16 cellular contexts compared by ENCODE assay signal in the genomic region with DNA sequence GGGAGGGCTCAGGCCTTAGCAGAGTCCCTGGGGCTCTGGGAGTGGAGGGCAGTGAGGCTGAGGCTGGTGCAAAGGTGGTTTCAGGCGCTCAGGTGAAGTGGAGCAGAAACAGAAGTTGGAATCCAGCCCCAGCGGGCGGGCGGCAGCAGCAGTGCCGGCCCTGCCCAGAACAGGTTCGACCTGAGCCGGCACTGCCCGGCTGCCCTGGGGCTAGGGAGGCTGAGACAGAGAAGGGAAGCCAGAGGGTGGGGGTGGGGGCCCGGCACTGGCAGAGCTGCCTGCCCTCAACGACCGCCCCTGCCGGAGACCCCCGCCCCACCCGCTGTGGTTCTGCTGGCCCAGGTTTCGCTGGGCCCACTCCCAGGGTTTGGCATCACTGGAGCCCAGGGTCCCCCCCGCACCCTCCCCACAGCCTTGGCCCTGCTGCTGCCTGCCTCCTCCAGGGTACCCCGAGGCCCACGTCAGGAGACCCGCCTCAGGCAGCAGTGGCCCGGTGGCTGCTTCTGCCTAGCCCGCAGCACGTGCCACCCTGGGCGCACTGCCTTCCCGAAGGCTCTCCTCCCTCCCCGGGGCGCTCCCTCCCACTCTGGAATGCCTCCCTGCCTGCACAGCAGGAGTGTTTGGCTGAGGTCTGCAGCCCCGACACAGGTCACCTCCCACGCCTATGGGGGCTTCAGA. TPM values are rescaled to one million over a fixed set of nuclear protein-coding genes. Genes with fewer than 3 reads are reported as not detected.
DNase-seq lines count a peak whose midpoint lies in the region; ATAC-seq and TF ChIP-seq lines count a peak whose summit lies in the region.
"Had no signal": no experiment of that assay in that cellular context is flagged by ENCODE, and none has a peak within 500 bp of the region (broad histone marks: within the 10 kb centered on the region; RNA-seq: fewer than 3 reads in every experiment).

No MANE protein-coding gene starts in this region.

- intact Hi-C loops in PC-9 (cut with micrococcal nuclease; ENCODE audit: unreplicated experiment) = loop anchor here (1.0 kb wide), 1 partner anchor 55 kb away; no protein-coding TSS in a partner anchor

- H3K4me2 ChIP-seq in PC-9 = peak overlapping the region; percentile 72

- H3K9me2 ChIP-seq in PC-9 (ENCODE audit: insufficient read depth) = no peaks in the 10 kb centered on the region

- H3K4me1 ChIP-seq in PC-9 (replicated peaks; ENCODE audit: insufficient read depth) (peaks cover 13% of the 10 kb centered on the region), foreskin keratinocyte (peaks cover 3% of the 10 kb centered on the region)
- H3K4me1 ChIP-seq: body of pancreas had no signal

- peaks cover 41% of the 10 kb centered on the region for H3K27me3 Mint-ChIP-seq in progenitor cell of endocrine pancreas

- no peak overlapping the region for H3K4me3 Mint-ChIP-seq in progenitor cell of endocrine pancreas (ENCODE audit: low read depth)

- no peaks in the 10 kb centered on the region for H3K4me1 Mint-ChIP-seq in progenitor cell of endocrine pancreas (ENCODE audit: low read depth)

- peak overlapping the region; percentile 29; the same call in 1 of the 2 replicates for H3K4me3 ChIP-seq in PC-9
- H3K4me3 ChIP-seq: body of pancreas, SK-N-MC had no signal

- H3K36me3 Mint-ChIP-seq in progenitor cell of endocrine pancreas (ENCODE audit: insufficient read depth) = no peaks in the 10 kb centered on the region

- no peak overlapping the region for H2AFZ ChIP-seq in PC-9

- TF ChIP-seq CTCF in PC-9 (conservative IDR thresholded peaks at IDR 0.05) (no peak), foreskin keratinocyte (conservative IDR thresholded peaks at IDR 0.05) (no peak), progenitor cell of endocrine pancreas (IDR thresholded peaks at IDR 0.05; ENCODE audit: unreplicated experiment) (no peak)

- no peaks in the 10 kb centered on the region for H3K79me2 ChIP-seq in PC-9 (ENCODE audit: low read depth)

- ATAC-seq in foreskin keratinocyte (peak; percentile 66), GM21717 (IDR thresholded peaks at IDR 0.05; ENCODE audit: unreplicated experiment) (no peak), GM19452 (IDR thresholded peaks at IDR 0.05; ENCODE audit: unreplicated experiment) (no peak)
- ATAC-seq: body of pancreas had no signal

- H3K27ac ChIP-seq in PC-9 = peak overlapping the region; percentile 57
- H3K27ac ChIP-seq in foreskin keratinocyte = no peak overlapping the region
- H3K27ac ChIP-seq: body of pancreas, SK-N-MC had no signal

- no peaks in the 10 kb centered on the region for H4K20me1 ChIP-seq in PC-9 (ENCODE audit: insufficient read depth)

- H3K36me3 ChIP-seq in PC-9 (ENCODE audit: low read depth) = no peaks in the 10 kb centered on the region

- no TSS peak for BruUV-seq in PC-9 (replicated peaks; lab: Mats Ljungman, UMichigan)

- no peaks in the 10 kb centered on the region for H3K27me3 ChIP-seq in PC-9 (ENCODE audit: insufficient read depth, low read depth)
- peaks cover 41% of the 10 kb centered on the region for H3K27me3 ChIP-seq in foreskin keratinocyte
- H3K27me3 ChIP-seq: body of pancreas had no signal

- H3K27ac Mint-ChIP-seq in progenitor cell of endocrine pancreas = peak overlapping the region; percentile 84

- H3K9me3 Mint-ChIP-seq in progenitor cell of endocrine pancreas (ENCODE audit: low read depth) = peaks cover 7% of the 10 kb centered on the region

- DNase-seq in DMS79 treated with DMSO at 0.1 percent for 48 hours (lab: John Stamatoyannopoulos, UW) (peak; percentile 62), PC-9 (peak; percentile 78 to 85), foreskin keratinocyte (peak in 1 of 2 donors; percentile 3), progenitor cell of endocrine pancreas (ENCODE audit: low spot score, unreplicated experiment) (no peak), kidney glomerular epithelial cell (lab: John Stamatoyannopoulos, UW) (no peak)
- DNase-seq in activated naive CD4-positive, alpha-beta T cell treated with Interleukin-2 at 50 U/mL for 16 hours = no peak
- DNase-seq: DND-41; foreskin melanocyte; IMR-90; NCI-H1105; NCI-H2227 treated with DMSO at 0.1 percent for 48 hours; stimulated activated CD4-positive, alpha-beta T cell treated with anti-CD3 and anti-CD28 coated beads, Interleukin-15, amount 100 ng/mL, for 24 hours had no signal

- H3F3A ChIP-seq in PC-9 (ENCODE audit: insufficient read depth, low read depth) = peaks cover 4% of the 10 kb centered on the region; the same call in 1 of the 2 replicates

- POLR2A ChIA-PET in PC-9 (lab: Charles Lee; ENCODE audit: unreplicated experiment) = no interaction called here

- no peaks in the 10 kb centered on the region for H3K9me3 ChIP-seq in PC-9 (ENCODE audit: insufficient read depth, low read depth)
- H3K9me3 ChIP-seq: body of pancreas had no signal

- CTCF ChIA-PET in PC-9 (lab: Charles Lee) = no interaction called here

RNA-seq across cellular contexts. Expression of a gene that starts 13.2 kb away (rescaled TPM):
- total RNA-seq in PC-9 (2021) (not detected in 2 replicates), foreskin keratinocyte (0.21 TPM in 1 of 2 replicates, not detected in the other), progenitor cell of endocrine pancreas (1.6 and 2.4 TPM in 2 replicates)
- polyA plus RNA-seq in foreskin keratinocyte = 0.08 and 0.12 TPM in 2 replicates
- total RNA-seq: IMR-90 had no signal
- polyA plus RNA-seq: IMR-90 had no signal

RNA-seq across cellular contexts. Expression of a gene that starts 44.6 kb away (rescaled TPM):
- total RNA-seq in PC-9 (2021) = not detected in 2 replicates
- total RNA-seq in foreskin keratinocyte = not detected in 2 replicates
- polyA plus RNA-seq in foreskin keratinocyte = not detected in 2 replicates
- 0.69 and 0.87 TPM in 2 replicates for total RNA-seq in progenitor cell of endocrine pancreas
- total RNA-seq: IMR-90 had no signal
- polyA plus RNA-seq: IMR-90 had no signal

RNA-seq across cellular contexts. Expression of a gene that starts 44.7 kb away (rescaled TPM):
- total RNA-seq in PC-9 (2021) (not detected in 2 replicates), foreskin keratinocyte (not detected in 2 replicates), progenitor cell of endocrine pancreas (3.4 and 4.5 TPM in 2 replicates)
- not detected in 2 replicates for polyA plus RNA-seq in foreskin keratinocyte
- total RNA-seq: IMR-90 had no signal

Comparison
In these comparisons a context has a peak if more than half of its experiments do, and no peak if none do; other contexts are left out.
1. DNase-seq: peak in DMS79 treated with DMSO at 0.1 percent for 48 hours (single experiment) and PC-9 (2 of 2); none in progenitor cell of endocrine pancreas (single experiment), kidney glomerular epithelial cell (single experiment) and activated naive CD4-positive, alpha-beta T cell treated with Interleukin-2 at 50 U/mL for 16 hours (single experiment).